Comparison of ENCODE assay signal across 13 cellular contexts in the genomic region with DNA sequence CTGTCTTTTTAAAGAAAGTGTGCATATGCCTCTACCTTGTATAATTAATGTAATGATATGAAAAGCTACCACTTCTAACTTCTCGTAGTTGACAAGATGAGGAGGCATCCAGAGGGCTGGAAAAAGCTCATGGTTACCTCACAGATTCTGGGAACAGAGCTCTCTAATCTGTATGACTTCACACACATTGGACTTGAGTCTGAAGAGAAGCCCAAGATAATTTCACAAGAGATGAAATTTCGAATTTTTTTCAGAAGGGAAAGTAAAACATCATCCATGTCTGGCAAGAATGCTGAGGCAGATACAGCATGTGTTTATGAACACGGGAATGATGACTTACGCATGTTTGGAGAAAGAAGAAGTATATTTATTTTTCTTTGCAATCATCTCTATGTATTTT.
DNase-seq lines count a peak whose midpoint lies in the region; ATAC-seq, FAIRE-seq and TF ChIP-seq lines count a peak whose summit lies in the region.
"Had no signal": no experiment of that assay in that cellular context is flagged by ENCODE, and none has a peak within 500 bp of the region (broad histone marks: within the 10 kb centered on the region; RNA-seq: fewer than 3 reads in every experiment).

No MANE protein-coding gene starts in this region.

- TF ChIP-seq CTCF in AG09309 (IDR thresholded peaks at IDR 0.05; ENCODE audit: control insufficient read depth, insufficient read depth, low read depth, low read length, missing control alignments) (no peak), gastroesophageal sphincter (IDR thresholded peaks at IDR 0.05) (no peak), pancreas (IDR thresholded peaks at IDR 0.05) (no peak)

- H3K4me3 ChIP-seq in AG09309 (ENCODE audit: control insufficient read depth, low read depth, low read length) (no peak overlapping the region), SJSA1 (peak overlapping the region; percentile 1; the same call in 1 of the 2 replicates), gastroesophageal sphincter (peak overlapping the region in 1 of 2 donors; percentile 21), pancreas (no peak overlapping the region)

- TF ChIP-seq POLR2A in gastroesophageal sphincter (IDR thresholded peaks at IDR 0.05) = no peak

- no peaks in the 10 kb centered on the region for H3K9me3 ChIP-seq in SJSA1 (replicated peaks)
- H3K9me3 ChIP-seq in gastroesophageal sphincter = no peaks in the 10 kb centered on the region
- no peaks in the 10 kb centered on the region for H3K9me3 ChIP-seq in pancreas

- H3K4me1 ChIP-seq in SJSA1 (replicated peaks) (peaks cover 73% of the 10 kb centered on the region), gastroesophageal sphincter (peaks cover 0 to 18% (median 2%) of the 10 kb centered on the region in 3 donors), pancreas (no peaks in the 10 kb centered on the region)

- H3K36me3 ChIP-seq in SJSA1 (no peaks in the 10 kb centered on the region), gastroesophageal sphincter (no peaks in the 10 kb centered on the region), pancreas (no peaks in the 10 kb centered on the region)

- ATAC-seq in gastroesophageal sphincter = peak; percentile 85
- ATAC-seq in pancreas = peak in 3 of 4 donors; percentile 39 to 61 (median 44)
- ATAC-seq in GM19395 (IDR thresholded peaks at IDR 0.05; ENCODE audit: unreplicated experiment) = no peak
- no peak for ATAC-seq in stimulated activated naive CD8-positive, alpha-beta T cell treated with anti-CD3 and anti-CD28 coated beads, Interleukin-15, Interleukin-2, amounts not matched to agents 100 U/mL and 50 U/mL, for 24 hours

- H3K27me3 ChIP-seq in SJSA1 (replicated peaks) = no peaks in the 10 kb centered on the region
- no peaks in the 10 kb centered on the region for H3K27me3 ChIP-seq in gastroesophageal sphincter
- no peaks in the 10 kb centered on the region for H3K27me3 ChIP-seq in pancreas

- intact Hi-C loops in pancreas (cut with DNase I) = no loop called here

- FAIRE-seq in pancreas (lab: Jason Lieb, UNC) = no peak

- WGBS in gastroesophageal sphincter (ENCODE audit: low coverage in 1 of 2), 2 donors = 46 to 47% methylated on average over 4 of the region's 4 CpGs
- WGBS in pancreas, 2 donors = 59 to 66% methylated on average over 4 of the region's 4 CpGs

- no peak for TF ChIP-seq EP300 in gastroesophageal sphincter (IDR thresholded peaks at IDR 0.05)

- DNase-seq in AG09309 (ENCODE audit: low read depth) (peak; percentile 56), SJSA1 (ENCODE audit: low read depth in 1 of 2, low spot score in 2 of 2) (no peak), pancreas (no peak), GF-D8 (lab: John Stamatoyannopoulos, UW) (no peak), iPS-NIHi7 (ENCODE audit: extremely low spot score) (no peak)
- DNase-seq in stimulated activated naive CD8-positive, alpha-beta T cell treated with anti-CD3 and anti-CD28 coated beads, Interleukin-15, Interleukin-2, amounts not matched to agents 100 U/mL and 50 U/mL, for 24 hours = no peak
- DNase-seq: activated CD4-positive, alpha-beta T cell treated with anti-CD3 and anti-CD28 coated beads, Interleukin-2, amount 10 ng/mL, durations not matched to agents 24 days and 14 days; DMS53; Kasumi-1; nephron progenitor cell; T-helper 1 cell had no signal

- H3K27ac ChIP-seq in SJSA1 = peak overlapping the region; percentile 52
- peak overlapping the region in 2 of 4 donors; percentile 60 to 65 for H3K27ac ChIP-seq in gastroesophageal sphincter
- peak overlapping the region in 1 of 4 donors; percentile 13 for H3K27ac ChIP-seq in pancreas

Comparison
In these comparisons a context has a peak if more than half of its experiments do, and no peak if none do; other contexts are left out.
1. ATAC-seq: peak in gastroesophageal sphincter (single experiment) and pancreas (3 of 4); none in GM19395 (single experiment) and stimulated activated naive CD8-positive, alpha-beta T cell treated with anti-CD3 and anti-CD28 coated beads, Interleukin-15, Interleukin-2, amounts not matched to agents 100 U/mL and 50 U/mL, for 24 hours (single experiment).